Comparison of ENCODE assay signal across 12 cellular contexts in genomic region chr3:123651449-123652345, GRCh38.
DNase-seq lines count a peak whose midpoint lies in the region; TF ChIP-seq lines count a peak whose summit lies in the region.
"Had no signal": no experiment of that assay in that cellular context is flagged by ENCODE, and none has a peak within 500 bp of the region (broad histone marks: within the 10 kb centered on the region; RNA-seq: fewer than 3 reads in every experiment).

No MANE protein-coding gene starts in this region.

- H3K9me3 ChIP-seq in HUES6 (ENCODE audit: control insufficient read depth, insufficient read depth, low read depth, low read length) = 0 out of 2 replicates have a peak, but pooled peaks cover under 1% of the 10 kb centered on the region
- H3K9me3 ChIP-seq in muscle layer of colon (ENCODE audit: low read length) = no peaks in the 10 kb centered on the region
- H3K9me3 ChIP-seq: left lung, upper lobe of left lung had no signal

- intact Hi-C loops in activated T-helper 2 cell treated with anti-CD3 and anti-CD28 coated beads, Interferon-gamma antibody, Interleukin-2, Interleukin-4, amounts not matched to agents 10 μg/mL and 5 μg/mL and 100 μg/mL, durations not matched to agents 14 hours and 24 hours and 36 hours (cut with micrococcal nuclease) = no loop called here

- H3K36me3 Mint-ChIP-seq in brain = peaks cover 9% of the 10 kb centered on the region
- H3K36me3 Mint-ChIP-seq in activated T-helper 2 cell treated with anti-CD3 and anti-CD28 coated beads, Interferon-gamma antibody, Interleukin-2, Interleukin-4, amounts not matched to agents 10 μg/mL and 5 μg/mL and 100 μg/mL, durations not matched to agents 14 hours and 24 hours and 36 hours (ENCODE audit: low read depth) = no peaks in the 10 kb centered on the region
- H3K36me3 Mint-ChIP-seq: natural killer cell had no signal

- H3K9me3 Mint-ChIP-seq in brain = no peaks in the 10 kb centered on the region
- peaks cover 5% of the 10 kb centered on the region for H3K9me3 Mint-ChIP-seq in activated T-helper 2 cell treated with anti-CD3 and anti-CD28 coated beads, Interferon-gamma antibody, Interleukin-2, Interleukin-4, amounts not matched to agents 10 μg/mL and 5 μg/mL and 100 μg/mL, durations not matched to agents 14 hours and 24 hours and 36 hours
- H3K9me3 Mint-ChIP-seq: natural killer cell had no signal

- no peak for DNase-seq in AG04449 (ENCODE audit: low read depth, low spot score)
- DNase-seq in NCI-H446 (lab: John Stamatoyannopoulos, UW) = no peak
- DNase-seq in activated T-helper 2 cell treated with anti-CD3 and anti-CD28 coated beads, Interferon-gamma antibody, Interleukin-2, Interleukin-4, amounts not matched to agents 10 μg/mL and 5 μg/mL and 100 μg/mL, durations not matched to agents 14 hours and 24 hours and 36 hours (ENCODE audit: low spot score) = no peak
- DNase-seq in T-helper 9 cell = no peak
- no peak for DNase-seq in stimulated activated naive CD4-positive, alpha-beta T cell (lab: John Stamatoyannopoulos, UW)
- DNase-seq: cortex of kidney, natural killer cell had no signal

- POLR2A ChIA-PET in AG04449 (lab: Yijun Ruan, JAX) = interaction anchor here (1.1 kb wide), 1 partner anchor 51 kb away, joined by 4 read pairs; no protein-coding TSS in a partner anchor

- H3K27me3 Mint-ChIP-seq in brain = no peaks in the 10 kb centered on the region
- H3K27me3 Mint-ChIP-seq in activated T-helper 2 cell treated with anti-CD3 and anti-CD28 coated beads, Interferon-gamma antibody, Interleukin-2, Interleukin-4, amounts not matched to agents 10 μg/mL and 5 μg/mL and 100 μg/mL, durations not matched to agents 14 hours and 24 hours and 36 hours (ENCODE audit: low read depth) = no peaks in the 10 kb centered on the region

- no peaks in the 10 kb centered on the region for H3K27me3 ChIP-seq in HUES6 (ENCODE audit: control insufficient read depth, insufficient read depth, low read length)
- no peaks in the 10 kb centered on the region for H3K27me3 ChIP-seq in muscle layer of colon (ENCODE audit: control insufficient read depth in 1 of 2, insufficient read depth in 2 of 2, low read length in 2 of 2)
- H3K27me3 ChIP-seq: left lung, upper lobe of left lung had no signal

- peaks cover 27% of the 10 kb centered on the region for H3K4me1 Mint-ChIP-seq in brain
- no peaks in the 10 kb centered on the region for H3K4me1 Mint-ChIP-seq in activated T-helper 2 cell treated with anti-CD3 and anti-CD28 coated beads, Interferon-gamma antibody, Interleukin-2, Interleukin-4, amounts not matched to agents 10 μg/mL and 5 μg/mL and 100 μg/mL, durations not matched to agents 14 hours and 24 hours and 36 hours (ENCODE audit: low read depth)
- H3K4me1 Mint-ChIP-seq: natural killer cell had no signal

- H3K36me3 ChIP-seq in HUES6 (ENCODE audit: control insufficient read depth, insufficient read depth, low read length) (no peaks in the 10 kb centered on the region), muscle layer of colon (ENCODE audit: insufficient read depth, low read length) (peaks cover 78% of the 10 kb centered on the region)

- H3K27ac Mint-ChIP-seq in brain = peak overlapping the region in 4 of 5 experiments; percentile 81 to 95 (median 88)
- H3K27ac Mint-ChIP-seq in activated T-helper 2 cell treated with anti-CD3 and anti-CD28 coated beads, Interferon-gamma antibody, Interleukin-2, Interleukin-4, amounts not matched to agents 10 μg/mL and 5 μg/mL and 100 μg/mL, durations not matched to agents 14 hours and 24 hours and 36 hours = no peak overlapping the region
- H3K27ac Mint-ChIP-seq: natural killer cell had no signal

- H3K4me3 Mint-ChIP-seq in brain = no peak overlapping the region
- no peak overlapping the region for H3K4me3 Mint-ChIP-seq in activated T-helper 2 cell treated with anti-CD3 and anti-CD28 coated beads, Interferon-gamma antibody, Interleukin-2, Interleukin-4, amounts not matched to agents 10 μg/mL and 5 μg/mL and 100 μg/mL, durations not matched to agents 14 hours and 24 hours and 36 hours (ENCODE audit: low read depth)
- H3K4me3 Mint-ChIP-seq: natural killer cell had no signal

- TF ChIP-seq CTCF in AG04449 (IDR thresholded peaks at IDR 0.05; ENCODE audit: insufficient read depth, low read length, missing control alignments) (peak; percentile 53), brain (conservative IDR thresholded peaks at IDR 0.05) (no peak)

- H3K4me3 ChIP-seq in AG04449 (ENCODE audit: low read depth, low read length) = no peak overlapping the region
- H3K4me3 ChIP-seq in HUES6 (ENCODE audit: low read depth, low read length) = no peak overlapping the region
- no peak overlapping the region for H3K4me3 ChIP-seq in muscle layer of colon (ENCODE audit: low read depth in 1 of 2, low read length in 2 of 2)
- H3K4me3 ChIP-seq: left lung, upper lobe of left lung had no signal

- peaks cover 11% of the 10 kb centered on the region for H3K4me1 ChIP-seq in HUES6 (ENCODE audit: control insufficient read depth, insufficient read depth, low read length)
- H3K4me1 ChIP-seq in muscle layer of colon (ENCODE audit: insufficient read depth, low read length) = peaks cover 74% of the 10 kb centered on the region

- H3K9ac ChIP-seq in HUES6 (ENCODE audit: low read length) (peak overlapping the region; percentile 17), muscle layer of colon (ENCODE audit: low read length) (no peak overlapping the region)

- CTCF ChIA-PET in AG04449 (lab: Yijun Ruan, JAX) = interaction anchor here (0.6 to 25.0 kb wide), 51 partner anchors 10 to 899 kb away, joined by 3 to 512 read pairs (median 7); partner anchors contain the start of genes CCDC14 and MYLK

- H3K27ac ChIP-seq in HUES6 (ENCODE audit: low read depth, low read length) = no peak overlapping the region
- H3K27ac ChIP-seq in muscle layer of colon (ENCODE audit: low read depth, low read length) = peak overlapping the region; percentile 78
